In genomic region chr13:48726711-48727110, GRCh38 we compare ENCODE assay signal across 20 cellular contexts.
DNase-seq lines count a peak whose midpoint lies in the region; ATAC-seq and TF ChIP-seq lines count a peak whose summit lies in the region.
"Had no signal": no experiment of that assay in that cellular context is flagged by ENCODE, and none has a peak within 500 bp of the region (broad histone marks: within the 10 kb centered on the region; RNA-seq: fewer than 3 reads in every experiment).

No MANE protein-coding gene starts in this region.

- DNase-seq in NCI-H526 treated with DMSO at 0.1 percent for 48 hours (lab: John Stamatoyannopoulos, UW), result peak; percentile 82
- DNase-seq in coronary artery (ENCODE audit: low spot score), result no peak
- DNase-seq in left ventricle myocardium superior, result peak; percentile 45
- no peak for DNase-seq in smooth muscle cell (lab: John Stamatoyannopoulos, UW; ENCODE audit: unreplicated experiment)
- no peak for DNase-seq in stimulated activated CD4-positive, alpha-beta T cell treated with anti-CD3 and anti-CD28 coated beads, Interleukin-4, amount 100 ng/mL, for 4 hours
- DNase-seq in T-helper 1 cell, result no peak
- DNase-seq in breast epithelium (ENCODE audit: low spot score in 2 of 2), result no peak
- DNase-seq: BE2C; CD8-positive, alpha-beta T cell; DND-41; GDM1; H9; Kasumi-1; NCI-H1417 treated with DMSO at 0.1 percent for 48 hours; NCI-H2081; NCI-H345; NCI-H748 treated with DMSO at 0.1 percent for 48 hours; Peyer's patch; SHP77 treated with DMSO at 0.1 percent for 48 hours had no signal

- H3K27ac ChIP-seq in coronary artery (peak overlapping the region; percentile 59 to 70), smooth muscle cell (ENCODE audit: low read depth) (peak overlapping the region; percentile 91), breast epithelium (no peak overlapping the region)
- H3K27ac ChIP-seq: Peyer's patch had no signal

- TF ChIP-seq CTCF in coronary artery (IDR thresholded peaks at IDR 0.05), result no peak
- TF ChIP-seq CTCF in smooth muscle cell (IDR thresholded peaks at IDR 0.05; ENCODE audit: borderline replicate concordance, insufficient read depth, poor library complexity, severe bottlenecking), result no peak
- TF ChIP-seq CTCF in breast epithelium (IDR thresholded peaks at IDR 0.05), result no peak

- intact Hi-C loops in left ventricle myocardium superior (cut with micrococcal nuclease), result no loop called here
- intact Hi-C loops in breast epithelium (cut with DNase I; ENCODE audit: low total_unique reads), result no loop called here

- peak; percentile 90 for ATAC-seq in left ventricle myocardium superior
- ATAC-seq: CD8-positive, alpha-beta T cell; HepG2 had no signal

- no peaks in the 10 kb centered on the region for H3K9me3 ChIP-seq in smooth muscle cell (replicated peaks; ENCODE audit: low read depth)
- no peaks in the 10 kb centered on the region for H3K9me3 ChIP-seq in breast epithelium
- H3K9me3 ChIP-seq: Peyer's patch had no signal

- no peak for TF ChIP-seq POLR2A in breast epithelium (IDR thresholded peaks at IDR 0.05)

- H3K27me3 ChIP-seq in smooth muscle cell (ENCODE audit: low read depth) (no peaks in the 10 kb centered on the region), breast epithelium (no peaks in the 10 kb centered on the region)
- H3K27me3 ChIP-seq: BE2C, Peyer's patch had no signal

- H3K4me3 ChIP-seq in coronary artery (no peak overlapping the region), smooth muscle cell (no peak overlapping the region), breast epithelium (no peak overlapping the region)
- H3K4me3 ChIP-seq: Peyer's patch had no signal

- H3K9ac ChIP-seq in smooth muscle cell (ENCODE audit: low read depth), result peak overlapping the region; percentile 38

- 51% methylated on average over 2 of the region's 2 CpGs for WGBS in smooth muscle cell (ENCODE audit: low lambda C conversion rate)

- peak overlapping the region; percentile 40 for H3K4me2 ChIP-seq in smooth muscle cell

- H3K4me1 ChIP-seq in smooth muscle cell (ENCODE audit: low read depth) (peaks cover 7% of the 10 kb centered on the region), breast epithelium (no peaks in the 10 kb centered on the region)

- peaks cover 2% of the 10 kb centered on the region for H3F3A ChIP-seq in smooth muscle cell (ENCODE audit: low read depth)

- H4K20me1 ChIP-seq in smooth muscle cell (ENCODE audit: low read depth), result no peaks in the 10 kb centered on the region

- no peaks in the 10 kb centered on the region for H3K79me2 ChIP-seq in smooth muscle cell (ENCODE audit: low read depth)

- H3K36me3 ChIP-seq in smooth muscle cell (ENCODE audit: low read depth) (no peaks in the 10 kb centered on the region), breast epithelium (no peaks in the 10 kb centered on the region)
- H3K36me3 ChIP-seq: BE2C, Peyer's patch had no signal

- no peak overlapping the region for H2AFZ ChIP-seq in smooth muscle cell (ENCODE audit: low read depth)

Comparison
In these comparisons a context has a peak if more than half of its experiments do, and no peak if none do; other contexts are left out.
1. DNase-seq: peak in NCI-H526 treated with DMSO at 0.1 percent for 48 hours (single experiment) and left ventricle myocardium superior (single experiment); none in coronary artery (single experiment), smooth muscle cell (single experiment), stimulated activated CD4-positive, alpha-beta T cell treated with anti-CD3 and anti-CD28 coated beads, Interleukin-4, amount 100 ng/mL, for 4 hours (0 of 2), T-helper 1 cell (0 of 5) and breast epithelium (0 of 2).
2. H3K27ac ChIP-seq: peak in coronary artery (2 of 2) and smooth muscle cell (single experiment); none in breast epithelium (0 of 2).